In the genomic region with DNA sequence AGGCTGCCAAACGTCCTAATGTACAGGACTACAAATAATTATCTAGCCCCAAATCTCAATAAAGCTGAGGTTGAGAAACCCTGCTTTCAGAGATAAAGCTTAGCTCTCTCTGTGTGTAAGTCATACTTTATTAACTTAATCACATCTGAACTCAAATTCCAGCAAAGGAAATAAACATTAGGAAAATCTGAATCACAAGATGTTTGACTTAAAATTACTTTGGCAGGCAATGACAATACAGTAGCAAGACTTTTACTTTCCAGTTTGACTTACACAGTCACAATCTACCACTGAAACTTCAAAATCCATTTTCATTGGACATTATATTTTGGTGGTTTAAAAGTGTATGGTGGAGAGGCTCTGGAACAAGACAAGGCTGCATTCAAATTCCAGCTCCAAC, we compare ENCODE assay signal across 11 cellular contexts. TPM values are rescaled to one million over a fixed set of nuclear protein-coding genes. Genes with fewer than 3 reads are reported as not detected.
DNase-seq lines count a peak whose midpoint lies in the region; ATAC-seq and TF ChIP-seq lines count a peak whose summit lies in the region.
"Had no signal": no experiment of that assay in that cellular context is flagged by ENCODE, and none has a peak within 500 bp of the region (broad histone marks: within the 10 kb centered on the region; RNA-seq: fewer than 3 reads in every experiment).

No MANE protein-coding gene starts in this region.

- peaks cover 64% of the 10 kb centered on the region for H3K4me1 Mint-ChIP-seq in activated naive CD4-positive, alpha-beta T cell treated with anti-CD3 and anti-CD28 coated beads for 36 hours (ENCODE audit: low read depth)
- H3K4me1 Mint-ChIP-seq in activated CD8-positive, alpha-beta T cell treated with anti-CD3 and anti-CD28 coated beads, Interleukin-2, amount 10 ng/mL, durations not matched to agents 7 days and 5 days (ENCODE audit: low read depth) = peaks cover 54% of the 10 kb centered on the region
- H3K4me1 Mint-ChIP-seq in immature natural killer cell = peaks cover 26 to 38% of the 10 kb centered on the region in 2 donors

- no peaks in the 10 kb centered on the region for H3K36me3 Mint-ChIP-seq in activated naive CD4-positive, alpha-beta T cell treated with anti-CD3 and anti-CD28 coated beads for 36 hours (ENCODE audit: low read depth)
- peaks cover 31% of the 10 kb centered on the region for H3K36me3 Mint-ChIP-seq in activated CD8-positive, alpha-beta T cell treated with anti-CD3 and anti-CD28 coated beads, Interleukin-2, amount 10 ng/mL, durations not matched to agents 7 days and 5 days (ENCODE audit: low read depth)
- H3K36me3 Mint-ChIP-seq in immature natural killer cell = peaks cover 0 to 14% (median 11%) of the 10 kb centered on the region in 3 donors

- H3K27ac ChIP-seq in urinary bladder (ENCODE audit: low read depth) = peak overlapping the region; percentile 23
- H3K27ac ChIP-seq: RWPE1 had no signal

- POLR2A ChIA-PET in activated CD8-positive, alpha-beta T cell treated with anti-CD3 and anti-CD28 coated beads, Interleukin-2, amount 10 ng/mL, durations not matched to agents 7 days and 5 days (lab: Charles Lee) = interaction anchor here (1.1 to 5.3 kb wide), 3 partner anchors 8 to 12 kb away, joined by 4 to 49 read pairs (median 4); partner anchors contain the start of genes ERP29 and TMEM116

- H3K4me3 Mint-ChIP-seq in activated naive CD4-positive, alpha-beta T cell treated with anti-CD3 and anti-CD28 coated beads for 36 hours = peak overlapping the region; percentile 40
- peak overlapping the region; percentile 52 for H3K4me3 Mint-ChIP-seq in activated CD8-positive, alpha-beta T cell treated with anti-CD3 and anti-CD28 coated beads, Interleukin-2, amount 10 ng/mL, durations not matched to agents 7 days and 5 days
- H3K4me3 Mint-ChIP-seq in immature natural killer cell = peak overlapping the region; percentile 49 to 87 (median 73)

- no peaks in the 10 kb centered on the region for H3K27me3 ChIP-seq in BE2C

- H3K27me3 Mint-ChIP-seq in activated naive CD4-positive, alpha-beta T cell treated with anti-CD3 and anti-CD28 coated beads for 36 hours (ENCODE audit: low read depth) = no peaks in the 10 kb centered on the region
- H3K27me3 Mint-ChIP-seq in activated CD8-positive, alpha-beta T cell treated with anti-CD3 and anti-CD28 coated beads, Interleukin-2, amount 10 ng/mL, durations not matched to agents 7 days and 5 days (ENCODE audit: low read depth) = no peaks in the 10 kb centered on the region
- no peaks in the 10 kb centered on the region for H3K27me3 Mint-ChIP-seq in immature natural killer cell (ENCODE audit: low read depth in 3 of 3)

- no peak for TF ChIP-seq CTCF in BE2C (IDR thresholded peaks at IDR 0.05; ENCODE audit: low read depth, low read length)

- H3K36me3 ChIP-seq in urinary bladder (ENCODE audit: insufficient read depth) (peaks cover 2% of the 10 kb centered on the region), BE2C (no peaks in the 10 kb centered on the region; the same call in 1 of the 2 replicates)

- WGBS in urinary bladder = 30% methylated on average over 1 of the region's 1 CpG

- no peak for DNase-seq in activated naive CD4-positive, alpha-beta T cell treated with anti-CD3 and anti-CD28 coated beads for 36 hours
- no peak for DNase-seq in activated naive CD4-positive, alpha-beta T cell (lab: John Stamatoyannopoulos, UW)
- no peak for DNase-seq in activated CD8-positive, alpha-beta T cell treated with anti-CD3 and anti-CD28 coated beads, Interleukin-2, amount 10 ng/mL, durations not matched to agents 7 days and 5 days
- DNase-seq in immature natural killer cell (no peak), HK-2 (ENCODE audit: unreplicated experiment) (no peak), BE2C (no peak), NCI-H446 treated with DMSO at 0.1 percent for 48 hours (lab: John Stamatoyannopoulos, UW) (no peak)
- DNase-seq: erythroblast, T1000 had no signal

- ATAC-seq in activated CD8-positive, alpha-beta T cell treated with anti-CD3 and anti-CD28 coated beads, Interleukin-2, amount 10 ng/mL, durations not matched to agents 7 days and 5 days = peak; percentile 45

- H3K27ac Mint-ChIP-seq in activated naive CD4-positive, alpha-beta T cell treated with anti-CD3 and anti-CD28 coated beads for 36 hours = peak overlapping the region; percentile 80
- peak overlapping the region; percentile 64 for H3K27ac Mint-ChIP-seq in activated CD8-positive, alpha-beta T cell treated with anti-CD3 and anti-CD28 coated beads, Interleukin-2, amount 10 ng/mL, durations not matched to agents 7 days and 5 days
- peak overlapping the region; percentile 28 to 92 (median 81) for H3K27ac Mint-ChIP-seq in immature natural killer cell

- intact Hi-C loops in activated naive CD4-positive, alpha-beta T cell treated with anti-CD3 and anti-CD28 coated beads for 36 hours (cut with micrococcal nuclease) = loop anchor here (1.0 to 2.0 kb wide), 2 partner anchors 9 to 13 kb away; no protein-coding TSS in a partner anchor

- CTCF ChIA-PET in activated naive CD4-positive, alpha-beta T cell treated with anti-CD3 and anti-CD28 coated beads for 36 hours (lab: Charles Lee) = interaction anchor here (0.6 to 3.3 kb wide), 6 partner anchors 11 to 416 kb away, joined by 3 to 12 read pairs (median 5); partner anchors contain the start of gene TMEM116
- CTCF ChIA-PET in activated CD8-positive, alpha-beta T cell treated with anti-CD3 and anti-CD28 coated beads, Interleukin-2, amount 10 ng/mL, durations not matched to agents 7 days and 5 days (lab: Charles Lee) = interaction anchor here (1.5 to 4.8 kb wide), 3 partner anchors 9 to 189 kb away, joined by 3 to 39 read pairs (median 21); partner anchors contain the start of genes ERP29 and TMEM116

- H3K4me3 ChIP-seq in urinary bladder (ENCODE audit: low read depth, low read length) = no peak overlapping the region
- no peak overlapping the region for H3K4me3 ChIP-seq in BE2C (ENCODE audit: low read depth, low read length)

- no peaks in the 10 kb centered on the region for H3K9me3 Mint-ChIP-seq in activated naive CD4-positive, alpha-beta T cell treated with anti-CD3 and anti-CD28 coated beads for 36 hours
- no peaks in the 10 kb centered on the region for H3K9me3 Mint-ChIP-seq in activated CD8-positive, alpha-beta T cell treated with anti-CD3 and anti-CD28 coated beads, Interleukin-2, amount 10 ng/mL, durations not matched to agents 7 days and 5 days (ENCODE audit: insufficient read depth)
- no peaks in the 10 kb centered on the region for H3K9me3 Mint-ChIP-seq in immature natural killer cell

- H3K4me1 ChIP-seq in urinary bladder (ENCODE audit: insufficient read depth) = no peaks in the 10 kb centered on the region
- no peaks in the 10 kb centered on the region for H3K4me1 ChIP-seq in BE2C

- no peaks in the 10 kb centered on the region for H3K9me3 ChIP-seq in BE2C

RNA-seq across cellular contexts. Expression of gene TMEM116, which starts 11.4 kb away (rescaled TPM):
- 10 to 100 TPM; 12.7 to 13.4 TPM for total RNA-seq in activated naive CD4-positive, alpha-beta T cell treated with anti-CD3 and anti-CD28 coated beads for 36 hours
- total RNA-seq in activated CD8-positive, alpha-beta T cell treated with anti-CD3 and anti-CD28 coated beads, Interleukin-2, amount 10 ng/mL, durations not matched to agents 7 days and 5 days = 10 to 100 TPM; 12.7 to 13.1 TPM
- polyA plus RNA-seq in immature natural killer cell = 10 to 100 TPM; 11.2 to 15.1 (median 11.8) TPM
- 18.3 TPM for total RNA-seq in urinary bladder
- polyA plus RNA-seq in urinary bladder = 6.4 TPM
- polyA plus RNA-seq in BE2C (2012; ENCODE audit: insufficient read depth, insufficient read length, low read depth) = 3.9 TPM

RNA-seq across cellular contexts. Expression of gene ERP29, which starts 11.7 kb away (rescaled TPM):
- total RNA-seq in activated naive CD4-positive, alpha-beta T cell treated with anti-CD3 and anti-CD28 coated beads for 36 hours = 100 to 1,000 TPM; 101 to 107 TPM
- total RNA-seq in activated CD8-positive, alpha-beta T cell treated with anti-CD3 and anti-CD28 coated beads, Interleukin-2, amount 10 ng/mL, durations not matched to agents 7 days and 5 days = 100 to 1,000 TPM; 134 to 145 TPM
- polyA plus RNA-seq in immature natural killer cell (100 to 1,000 TPM; 106 to 137 (median 119) TPM), urinary bladder (101 TPM)
- 37.5 TPM for total RNA-seq in urinary bladder
- polyA plus RNA-seq in BE2C (2012; ENCODE audit: insufficient read depth, insufficient read length, low read depth) = 197 TPM
